In the genomic region with DNA sequence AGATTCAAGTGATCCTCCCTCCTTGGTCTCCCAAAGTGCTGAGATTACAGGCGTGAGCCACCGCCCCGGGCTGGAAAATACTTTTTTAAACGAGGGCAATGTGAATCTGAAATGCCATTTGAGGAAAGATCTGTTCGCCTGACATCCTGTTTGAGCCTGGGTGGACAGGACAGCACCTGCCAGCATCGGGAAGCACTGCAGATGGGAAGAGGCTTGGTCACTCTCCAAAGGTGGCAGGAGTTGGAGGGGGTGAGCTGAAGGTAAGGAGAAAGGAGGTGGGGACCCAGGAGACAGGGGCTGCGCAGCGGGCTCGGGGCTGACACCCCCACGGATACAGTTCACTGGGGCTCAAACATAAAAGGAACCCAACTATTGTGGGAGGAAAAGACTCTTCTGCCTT, we compare ENCODE assay signal across 31 cellular contexts. TPM values are rescaled to one million over a fixed set of nuclear protein-coding genes. Genes with fewer than 3 reads are reported as not detected.
"Had no signal": no experiment of that assay in that cellular context is flagged by ENCODE, and none has a peak within 500 bp of the region (broad histone marks: within the 10 kb centered on the region; RNA-seq: fewer than 3 reads in every experiment).

No MANE protein-coding gene starts in this region.

- H3K4me3 Mint-ChIP-seq: activated CD4-positive, alpha-beta memory T cell treated with anti-CD3 and anti-CD28 coated beads, Interleukin-2, amount 10 ng/mL, durations not matched to agents 7 days and 5 days; activated naive CD8-positive, alpha-beta T cell treated with anti-CD3 and anti-CD28 coated beads for 36 hours; activated T-cell treated with anti-CD3 and anti-CD28 coated beads, Interleukin-2, amount 50 U/mL, for 72 hours; activated T-helper 17 cell treated with anti-CD3 and anti-CD28 coated beads, Interleukin-2, amount 50 U/mL, for 72 hours had no signal

- H3K27me3 ChIP-seq: brain microvascular endothelial cell had no signal

- H3K27ac Mint-ChIP-seq: activated CD4-positive, alpha-beta memory T cell treated with anti-CD3 and anti-CD28 coated beads, Interleukin-2, amount 10 ng/mL, durations not matched to agents 7 days and 5 days; activated naive CD8-positive, alpha-beta T cell treated with anti-CD3 and anti-CD28 coated beads for 36 hours; activated T-cell treated with anti-CD3 and anti-CD28 coated beads, Interleukin-2, amount 50 U/mL, for 72 hours; activated T-helper 17 cell treated with anti-CD3 and anti-CD28 coated beads, Interleukin-2, amount 50 U/mL, for 72 hours had no signal

- H2AFZ ChIP-seq: PC-9 had no signal

- H3K4me3 ChIP-seq: PC-9 had no signal

- H3K27ac ChIP-seq: brain microvascular endothelial cell, PC-9, WERI-Rb-1 had no signal

- H3K4me2 ChIP-seq: PC-9 had no signal

- H3K9me3 Mint-ChIP-seq: activated CD4-positive, alpha-beta memory T cell treated with anti-CD3 and anti-CD28 coated beads, Interleukin-2, amount 10 ng/mL, durations not matched to agents 7 days and 5 days; activated naive CD8-positive, alpha-beta T cell treated with anti-CD3 and anti-CD28 coated beads for 36 hours; activated T-cell treated with anti-CD3 and anti-CD28 coated beads, Interleukin-2, amount 50 U/mL, for 72 hours; activated T-helper 17 cell treated with anti-CD3 and anti-CD28 coated beads, Interleukin-2, amount 50 U/mL, for 72 hours had no signal

- DNase-seq: activated CD4-positive, alpha-beta memory T cell treated with anti-CD3 and anti-CD28 coated beads, Interleukin-2, amount 10 ng/mL, durations not matched to agents 7 days and 5 days; activated CD4-positive, alpha-beta T cell treated with anti-CD3 and anti-CD28 coated beads for 1 hour; activated CD4-positive, alpha-beta T cell treated with anti-CD3 and anti-CD28 coated beads for 48 hours; activated CD4-positive, CD25-positive, alpha-beta regulatory T cell; activated effector memory CD4-positive, alpha-beta T cell treated with anti-CD3 and anti-CD28 coated beads, Interleukin-2, amount 50 U/mL, for 16 hours; activated naive CD4-positive, alpha-beta T cell; activated naive CD4-positive, alpha-beta T cell treated with anti-CD3 and anti-CD28 coated beads, Interleukin-2, amount 50 U/mL, for 16 hours; activated naive CD8-positive, alpha-beta T cell treated with anti-CD3 and anti-CD28 coated beads for 36 hours; activated T-cell treated with anti-CD3 and anti-CD28 coated beads, Interleukin-2, amount 50 U/mL, for 1 hour; activated T-cell treated with anti-CD3 and anti-CD28 coated beads, Interleukin-2, amount 50 U/mL, for 72 hours; amniotic stem cell; aorta; brain microvascular endothelial cell; central memory CD4-positive, alpha-beta T cell; NCI-H1105; NCI-H1417 treated with DMSO at 0.1 percent for 48 hours; NCI-H187 treated with DMSO at 0.1 percent for 48 hours; NCI-H2081; NCI-H345; NCI-H524 treated with DMSO at 0.1 percent for 48 hours; PC-9; Right ventricle myocardium superior; SW 1271; T-helper 1 cell; T-helper 2 cell; T-helper 9 cell; WERI-Rb-1 had no signal

- H3K27me3 Mint-ChIP-seq: activated CD4-positive, alpha-beta memory T cell treated with anti-CD3 and anti-CD28 coated beads, Interleukin-2, amount 10 ng/mL, durations not matched to agents 7 days and 5 days; activated naive CD8-positive, alpha-beta T cell treated with anti-CD3 and anti-CD28 coated beads for 36 hours; activated T-helper 17 cell treated with anti-CD3 and anti-CD28 coated beads, Interleukin-2, amount 50 U/mL, for 72 hours had no signal

- H3K4me1 Mint-ChIP-seq: activated naive CD8-positive, alpha-beta T cell treated with anti-CD3 and anti-CD28 coated beads for 36 hours; activated T-helper 17 cell treated with anti-CD3 and anti-CD28 coated beads, Interleukin-2, amount 50 U/mL, for 72 hours had no signal

RNA-seq across cellular contexts. Expression of gene TMEM235, which starts 21.3 kb away (rescaled TPM):
- total RNA-seq: activated CD4-positive, alpha-beta memory T cell treated with anti-CD3 and anti-CD28 coated beads, Interleukin-2, amount 10 ng/mL, durations not matched to agents 7 days and 5 days; activated CD8-positive, alpha-beta memory T cell treated with anti-CD3 and anti-CD28 coated beads for 36 hours; activated naive CD8-positive, alpha-beta T cell treated with anti-CD3 and anti-CD28 coated beads for 36 hours; activated T-cell treated with anti-CD3 and anti-CD28 coated beads, Interleukin-2, amount 50 U/mL, for 72 hours; activated T-helper 17 cell treated with anti-CD3 and anti-CD28 coated beads, Interleukin-2, amount 50 U/mL, for 72 hours; aorta; M059J; NCI-H460; PC-9; Right ventricle myocardium superior had no signal
